Comparison of ENCODE assay signal across 15 cellular contexts in genomic region chr22:19681863-19682245, GRCh38.
DNase-seq lines count a peak whose midpoint lies in the region; TF ChIP-seq lines count a peak whose summit lies in the region.
"Had no signal": no experiment of that assay in that cellular context is flagged by ENCODE, and none has a peak within 500 bp of the region (broad histone marks: within the 10 kb centered on the region; RNA-seq: fewer than 3 reads in every experiment).

No MANE protein-coding gene starts in this region.

- no peak overlapping the region for H3K4me3 Mint-ChIP-seq in activated naive CD4-positive, alpha-beta T cell treated with anti-CD3 and anti-CD28 coated beads, Interleukin-2, amount 10 ng/mL, durations not matched to agents 7 days and 5 days

- no peaks in the 10 kb centered on the region for H3K27me3 ChIP-seq in neutrophil

- H3K9me3 Mint-ChIP-seq in activated naive CD4-positive, alpha-beta T cell treated with anti-CD3 and anti-CD28 coated beads, Interleukin-2, amount 10 ng/mL, durations not matched to agents 7 days and 5 days, result no peaks in the 10 kb centered on the region

- no peaks in the 10 kb centered on the region for H3K36me3 ChIP-seq in neutrophil
- H3K36me3 ChIP-seq: HAP-1 had no signal

- H3K27ac ChIP-seq in neutrophil, result peak overlapping the region; percentile 19

- CTCF ChIA-PET in activated naive CD4-positive, alpha-beta T cell treated with anti-CD3 and anti-CD28 coated beads, Interleukin-2, amount 10 ng/mL, durations not matched to agents 7 days and 5 days (lab: Charles Lee), result no interaction called here

- no peaks in the 10 kb centered on the region for H3K36me3 Mint-ChIP-seq in activated naive CD4-positive, alpha-beta T cell treated with anti-CD3 and anti-CD28 coated beads, Interleukin-2, amount 10 ng/mL, durations not matched to agents 7 days and 5 days
- H3K36me3 Mint-ChIP-seq: CD4-positive, alpha-beta memory T cell had no signal

- H3K4me1 ChIP-seq in neutrophil (ENCODE audit: control insufficient read depth in 1 of 2, insufficient read depth in 1 of 2, low read depth in 1 of 2, low read length in 1 of 2), result peaks cover 45 to 56% of the 10 kb centered on the region in 2 experiments
- H3K4me1 ChIP-seq: HAP-1 had no signal

- no peak for DNase-seq in activated naive CD4-positive, alpha-beta T cell treated with anti-CD3 and anti-CD28 coated beads, Interleukin-2, amount 10 ng/mL, durations not matched to agents 7 days and 5 days
- no peak for DNase-seq in activated naive CD4-positive, alpha-beta T cell treated with anti-CD3 and anti-CD28 coated beads, Interleukin-2, amount 50 U/mL, for 16 hours
- DNase-seq in OCI-M1 (lab: John Stamatoyannopoulos, UW), result peak; percentile 46
- no peak for DNase-seq in inferior parietal cortex (ENCODE audit: extremely low spot score)
- DNase-seq in activated effector memory CD4-positive, alpha-beta T cell treated with Interleukin-2 at 50 U/mL for 16 hours, result no peak
- DNase-seq: C1 segment of cervical spinal cord; Calu3; CD4-positive, alpha-beta memory T cell; COR-L47; DMS53; DMS79 treated with DMSO at 0.1 percent for 48 hours; GF-D8; GOT3 had no signal

- no peak overlapping the region for H3K4me3 ChIP-seq in neutrophil (ENCODE audit: low read depth in 1 of 2, low read length in 1 of 2)
- H3K4me3 ChIP-seq: HAP-1 had no signal

- peak overlapping the region; percentile 42 for H3K27ac Mint-ChIP-seq in activated naive CD4-positive, alpha-beta T cell treated with anti-CD3 and anti-CD28 coated beads, Interleukin-2, amount 10 ng/mL, durations not matched to agents 7 days and 5 days
- H3K27ac Mint-ChIP-seq: CD4-positive, alpha-beta memory T cell had no signal

- no peaks in the 10 kb centered on the region for H3K4me1 Mint-ChIP-seq in activated naive CD4-positive, alpha-beta T cell treated with anti-CD3 and anti-CD28 coated beads, Interleukin-2, amount 10 ng/mL, durations not matched to agents 7 days and 5 days
- H3K4me1 Mint-ChIP-seq: CD4-positive, alpha-beta memory T cell had no signal

- no peak for TF ChIP-seq CTCF in neutrophil (IDR thresholded peaks at IDR 0.05)

- peaks cover 41% of the 10 kb centered on the region for H3K27me3 Mint-ChIP-seq in activated naive CD4-positive, alpha-beta T cell treated with anti-CD3 and anti-CD28 coated beads, Interleukin-2, amount 10 ng/mL, durations not matched to agents 7 days and 5 days

- H3K9me3 ChIP-seq in neutrophil, result no peaks in the 10 kb centered on the region
